In the genomic region with DNA sequence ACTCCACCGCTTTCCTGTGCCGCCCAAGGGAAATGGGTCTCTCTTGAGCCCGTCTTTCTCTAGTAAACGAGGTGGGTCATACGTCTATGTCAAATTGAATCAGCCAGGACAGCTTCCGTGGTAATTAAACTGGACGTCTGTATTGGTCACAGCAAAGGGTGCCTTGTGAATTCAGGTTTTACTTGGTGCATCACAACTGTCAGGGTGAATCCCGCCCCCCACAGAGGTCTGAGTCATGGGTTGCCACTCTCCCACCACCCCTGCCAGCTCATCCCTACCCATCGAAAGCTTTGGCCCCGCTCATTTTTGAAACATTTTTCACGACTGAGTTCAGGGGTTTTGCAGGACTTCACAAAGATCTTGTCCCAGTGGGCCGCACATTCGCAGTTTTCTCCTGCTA, we compare ENCODE assay signal across 19 cellular contexts. TPM values are rescaled to one million over a fixed set of nuclear protein-coding genes. Genes with fewer than 3 reads are reported as not detected.
DNase-seq lines count a peak whose midpoint lies in the region; ATAC-seq, FAIRE-seq and TF ChIP-seq lines count a peak whose summit lies in the region.
"Had no signal": no experiment of that assay in that cellular context is flagged by ENCODE, and none has a peak within 500 bp of the region (broad histone marks: within the 10 kb centered on the region; RNA-seq: fewer than 3 reads in every experiment).

No MANE protein-coding gene starts in this region.

- no peak overlapping the region for H2AFZ ChIP-seq in GM23338
- H2AFZ ChIP-seq in endothelial cell of umbilical vein (ENCODE audit: low read depth, low read length) = no peak overlapping the region

- peak; percentile 31 for DNase-seq in GM23338 (ENCODE audit: low spot score)
- peak; percentile 66 for DNase-seq in NCI-H2227 treated with DMSO at 0.1 percent for 48 hours (lab: John Stamatoyannopoulos, UW)
- no peak for DNase-seq in endothelial cell of umbilical vein (ENCODE audit: low read depth, low spot score)
- peak; percentile 68 for DNase-seq in retina
- DNase-seq in stimulated activated CD4-positive, alpha-beta T cell treated with anti-CD3 and anti-CD28 coated beads, Interleukin-15, amount 100 ng/mL, for 24 hours = no peak
- no peak for DNase-seq in hypothalamus (lab: John Stamatoyannopoulos, UW)
- DNase-seq: DMS 273 treated with DMSO at 0.1 percent for 48 hours, KG1, NCI-H1417 treated with DMSO at 0.1 percent for 48 hours, NCI-H1930, NCI-H510A treated with DMSO at 0.1 percent for 48 hours had no signal

- no peak for FAIRE-seq in endothelial cell of umbilical vein (lab: Jason Lieb, UNC)
- FAIRE-seq: GM19239 had no signal

- no peaks in the 10 kb centered on the region for H3K9me3 ChIP-seq in endothelial cell of umbilical vein (replicated peaks; ENCODE audit: control insufficient read depth, insufficient read depth, low read length)
- H3K9me3 ChIP-seq: HAP-1 had no signal

- H3K36me3 ChIP-seq in GM23338 (ENCODE audit: insufficient read depth) (no peaks in the 10 kb centered on the region), endothelial cell of umbilical vein (ENCODE audit: control insufficient read depth in 2 of 2, extremely low read depth in 1 of 2, insufficient read depth in 2 of 2, low read length in 2 of 2) (no peaks in the 10 kb centered on the region)
- H3K36me3 ChIP-seq: HAP-1 had no signal

- intact Hi-C loops in endothelial cell of umbilical vein (cut with micrococcal nuclease) = no loop called here

- BruUV-seq in endothelial cell of umbilical vein (replicated peaks; lab: Mats Ljungman, UMichigan) = no TSS peak

- ATAC-seq in GM23338 = no peak
- no peak for ATAC-seq in stimulated activated memory B cell treated with anti-CD40 and anti-IgM and Interleukin-4, amounts not matched to agents 10 μg/mL and 1 μg/mL and 100 μg/mL, for 72 hours
- ATAC-seq: Panc1, Right ventricle myocardium inferior, SK-N-SH treated with all-trans-retinoic acid at 6 μM for 48 hours had no signal

- H3K27ac ChIP-seq in GM23338 (ENCODE audit: low read depth) (no peak overlapping the region), endothelial cell of umbilical vein (ENCODE audit: insufficient read depth, low read depth, low read length) (no peak overlapping the region)
- H3K27ac ChIP-seq: C4-2B had no signal

- H3K27me3 Mint-ChIP-seq in GM23338 (ENCODE audit: insufficient read depth, low read depth, poor library complexity) = peaks cover 75% of the 10 kb centered on the region
- H3K27me3 Mint-ChIP-seq in stimulated activated memory B cell treated with anti-CD40 and anti-IgM and Interleukin-4, amounts not matched to agents 10 μg/mL and 1 μg/mL and 100 μg/mL, for 72 hours = peaks cover 69% of the 10 kb centered on the region

- H3K79me2 ChIP-seq in GM23338 (replicated peaks; ENCODE audit: insufficient read depth) = no peaks in the 10 kb centered on the region
- H3K79me2 ChIP-seq in endothelial cell of umbilical vein (ENCODE audit: control insufficient read depth, insufficient read depth, low read length) = no peaks in the 10 kb centered on the region

- H3K9ac ChIP-seq in endothelial cell of umbilical vein (replicated peaks; ENCODE audit: extremely low read depth, insufficient read depth, low read length) = no peak overlapping the region

- TF ChIP-seq POLR2A in endothelial cell of umbilical vein (IDR thresholded peaks at IDR 0.05; ENCODE audit: low read depth, low read length) = no peak

- H3K27me3 ChIP-seq in GM23338 (ENCODE audit: insufficient read depth) (peaks cover 68% of the 10 kb centered on the region), endothelial cell of umbilical vein (ENCODE audit: control insufficient read depth in 2 of 2, insufficient read depth in 2 of 2, low read length in 2 of 2) (peaks cover 82 to 91% of the 10 kb centered on the region in 2 experiments)

- H3K4me3 ChIP-seq in GM23338 (peak overlapping the region; percentile 67), endothelial cell of umbilical vein (replicated peaks in 1 of 3; ENCODE audit: insufficient read depth in 1 of 3, low read depth in 1 of 3, low read length in 3 of 3) (no peak overlapping the region)
- H3K4me3 ChIP-seq: HAP-1 had no signal

- H3K4me2 ChIP-seq in GM23338 (peak overlapping the region; percentile 84), endothelial cell of umbilical vein (ENCODE audit: insufficient read depth, low read length) (no peak overlapping the region)

- no peak overlapping the region for H3K27ac Mint-ChIP-seq in GM23338
- H3K27ac Mint-ChIP-seq in stimulated activated memory B cell treated with anti-CD40 and anti-IgM and Interleukin-4, amounts not matched to agents 10 μg/mL and 1 μg/mL and 100 μg/mL, for 72 hours = no peak overlapping the region

- dilution Hi-C loops in endothelial cell of umbilical vein (cut with MboI; ENCODE audit: extremely low pct_ligation_motif_present, low sequenced_read_pairs) = no loop called here

- H3K9me1 ChIP-seq in endothelial cell of umbilical vein (replicated peaks; ENCODE audit: control insufficient read depth, extremely low read depth, insufficient read depth, low read length) = no peaks in the 10 kb centered on the region

- no peaks in the 10 kb centered on the region for H4K20me1 ChIP-seq in GM23338 (replicated peaks; ENCODE audit: insufficient read depth)
- no peaks in the 10 kb centered on the region for H4K20me1 ChIP-seq in endothelial cell of umbilical vein (replicated peaks; ENCODE audit: control insufficient read depth, extremely low read depth, insufficient read depth, low read length)

- H3K9me3 Mint-ChIP-seq in GM23338 = no peaks in the 10 kb centered on the region
- no peaks in the 10 kb centered on the region for H3K9me3 Mint-ChIP-seq in stimulated activated memory B cell treated with anti-CD40 and anti-IgM and Interleukin-4, amounts not matched to agents 10 μg/mL and 1 μg/mL and 100 μg/mL, for 72 hours

- H3K4me1 ChIP-seq in GM23338 (ENCODE audit: insufficient read depth) (peaks cover 72% of the 10 kb centered on the region), endothelial cell of umbilical vein (ENCODE audit: control insufficient read depth, extremely low read depth, insufficient read depth, low read length) (peaks cover 6% of the 10 kb centered on the region)

- CTCF ChIA-PET in endothelial cell of umbilical vein (lab: Charles Lee) = interaction anchor here (1.5 to 2.3 kb wide), 2 partner anchors 16 to 459 kb away, joined by 5 to 7 read pairs; no protein-coding TSS in a partner anchor

- H3K36me3 Mint-ChIP-seq in GM23338 (ENCODE audit: low read depth) = no peaks in the 10 kb centered on the region; the same call in 2 of the 3 replicates
- H3K36me3 Mint-ChIP-seq in stimulated activated memory B cell treated with anti-CD40 and anti-IgM and Interleukin-4, amounts not matched to agents 10 μg/mL and 1 μg/mL and 100 μg/mL, for 72 hours = no peaks in the 10 kb centered on the region

- TF ChIP-seq CTCF in GM23338 (conservative IDR thresholded peaks at IDR 0.05; ENCODE audit: low read depth in 2 of 2) (no peak), endothelial cell of umbilical vein (IDR thresholded peaks at IDR 0.05; ENCODE audit: extremely low read depth in 1 of 2, insufficient read depth in 1 of 2, low read depth in 1 of 2, low read length in 2 of 2) (no peak)

- peak overlapping the region; percentile 60 for H3K4me3 Mint-ChIP-seq in GM23338
- H3K4me3 Mint-ChIP-seq in stimulated activated memory B cell treated with anti-CD40 and anti-IgM and Interleukin-4, amounts not matched to agents 10 μg/mL and 1 μg/mL and 100 μg/mL, for 72 hours = no peak overlapping the region

- POLR2A ChIA-PET in endothelial cell of umbilical vein (lab: Charles Lee) = no interaction called here

- no peaks in the 10 kb centered on the region for H3K9me2 ChIP-seq in GM23338 (ENCODE audit: insufficient read depth)

- H3K4me1 Mint-ChIP-seq in GM23338 = peaks cover 68% of the 10 kb centered on the region
- H3K4me1 Mint-ChIP-seq in stimulated activated memory B cell treated with anti-CD40 and anti-IgM and Interleukin-4, amounts not matched to agents 10 μg/mL and 1 μg/mL and 100 μg/mL, for 72 hours = peaks cover 14% of the 10 kb centered on the region

- peaks cover 19% of the 10 kb centered on the region; the same call in 1 of the 2 replicates for H3F3A ChIP-seq in GM23338 (replicated peaks; ENCODE audit: low read depth)

TF ChIP-seq in GM23338, 12 proteins besides CTCF, POLR2A, EP300 and RAD21:
- no peak for TF ChIP-seq STAT1 (IDR thresholded peaks at IDR 0.05; ENCODE audit: unreplicated experiment)
- peak; percentile 18 for TF ChIP-seq EZH2 (IDR thresholded peaks at IDR 0.05; ENCODE audit: low read depth, unreplicated experiment)

TF ChIP-seq in endothelial cell of umbilical vein, 7 proteins besides CTCF, POLR2A, EP300 and RAD21:
- TF ChIP-seq GATA2 (IDR thresholded peaks at IDR 0.05; ENCODE audit: insufficient read depth, insufficient read length, low read depth, low read length) (no peak), EZH2 (IDR thresholded peaks at IDR 0.05; ENCODE audit: borderline replicate concordance, low read depth, low read length, severe bottlenecking) (peak; percentile 25)

RNA-seq across cellular contexts. Expression of a gene that starts 8.0 kb away (rescaled TPM):
- total RNA-seq in GM23338 (2014; rRNA removed; shearing (Covaris generic)) = 4.4 and 6.7 TPM in 2 replicates
- 3.4 and 3.7 TPM in 2 replicates for polyA plus RNA-seq in GM23338 (2016; fragmentation: Nextera tagmentation; extraction: Ambion mirVana)
- total RNA-seq in endothelial cell of umbilical vein = 0.38 and 2.5 TPM in 2 replicates
- polyA plus RNA-seq in endothelial cell of umbilical vein = 0.92 and 1.1 TPM in 2 replicates
- 0.36 and 0.47 TPM in 2 replicates for polyA plus RNA-seq in endothelial cell of umbilical vein (2011; cell fraction: cytosol; rRNA removed)
- polyA plus RNA-seq in endothelial cell of umbilical vein (2011; cell fraction: nucleus; rRNA removed) = 0.41 and 0.54 TPM in 2 replicates
- 0.15 TPM in 1 of 2 replicates, not detected in the other for polyA plus RNA-seq in endothelial cell of umbilical vein (2012)
- polyA minus RNA-seq in endothelial cell of umbilical vein = 0.68 and 0.96 TPM in 2 replicates
- polyA minus RNA-seq in endothelial cell of umbilical vein (2011; cell fraction: cytosol; rRNA and poly(A)+ RNA removed) = not detected
- polyA minus RNA-seq in endothelial cell of umbilical vein (2011; cell fraction: nucleus; rRNA and poly(A)+ RNA removed) = 0.38 and 0.72 TPM in 2 replicates
- total RNA-seq: HT1080, Right ventricle myocardium inferior had no signal

Comparison
In these comparisons a context has a peak if more than half of its experiments do, and no peak if none do; other contexts are left out.
1. DNase-seq: peak in GM23338 (single experiment), NCI-H2227 treated with DMSO at 0.1 percent for 48 hours (single experiment) and retina (single experiment); none in endothelial cell of umbilical vein (single experiment), stimulated activated CD4-positive, alpha-beta T cell treated with anti-CD3 and anti-CD28 coated beads, Interleukin-15, amount 100 ng/mL, for 24 hours (single experiment) and hypothalamus (0 of 51).